In the genomic region with DNA sequence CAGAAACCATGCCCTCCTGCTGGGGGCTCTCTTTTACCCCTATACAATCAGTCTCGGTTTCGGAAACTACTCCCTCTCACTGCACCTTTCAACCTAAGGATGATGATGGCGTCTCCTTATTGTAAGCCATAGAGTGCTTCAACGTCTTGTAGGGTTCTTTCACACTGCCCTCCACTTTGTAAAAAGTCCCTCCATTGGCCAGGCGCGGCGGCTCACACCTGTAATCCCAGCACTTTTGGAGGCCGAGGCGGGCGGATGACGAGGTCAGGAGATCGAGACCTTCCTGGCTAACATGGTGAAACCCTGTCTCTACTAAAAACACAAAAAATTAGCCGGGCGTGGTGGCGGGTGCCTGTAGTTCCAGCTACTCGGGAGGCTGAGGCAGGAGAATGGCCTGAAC, we compare ENCODE assay signal across 7 cellular contexts. TPM values are rescaled to one million over a fixed set of nuclear protein-coding genes. Genes with fewer than 3 reads are reported as not detected.
"Had no signal": no experiment of that assay in that cellular context is flagged by ENCODE, and none has a peak within 500 bp of the region (broad histone marks: within the 10 kb centered on the region; RNA-seq: fewer than 3 reads in every experiment).

No MANE protein-coding gene starts in this region.

RNA-seq across cellular contexts. Expression of a gene that starts 19.5 kb away (rescaled TPM):
- total RNA-seq: HepG2, HT1080, M059J, SK-MEL-5 had no signal
- polyA plus RNA-seq: HepG2, IgD-negative memory B cell, K562, SK-N-SH had no signal

RNA-seq across cellular contexts. Expression of a gene that starts 51.3 kb away (rescaled TPM):
- total RNA-seq: HepG2, HT1080, M059J, SK-MEL-5 had no signal
- polyA plus RNA-seq: HepG2, IgD-negative memory B cell, K562, SK-N-SH had no signal

RNA-seq across cellular contexts. Expression of a gene that starts 55.4 kb away (rescaled TPM):
- total RNA-seq: HepG2, K562, M059J had no signal
- polyA plus RNA-seq: IgD-negative memory B cell, SK-N-SH had no signal
